ENCODE assay signal across 8 cellular contexts in the genomic region with DNA sequence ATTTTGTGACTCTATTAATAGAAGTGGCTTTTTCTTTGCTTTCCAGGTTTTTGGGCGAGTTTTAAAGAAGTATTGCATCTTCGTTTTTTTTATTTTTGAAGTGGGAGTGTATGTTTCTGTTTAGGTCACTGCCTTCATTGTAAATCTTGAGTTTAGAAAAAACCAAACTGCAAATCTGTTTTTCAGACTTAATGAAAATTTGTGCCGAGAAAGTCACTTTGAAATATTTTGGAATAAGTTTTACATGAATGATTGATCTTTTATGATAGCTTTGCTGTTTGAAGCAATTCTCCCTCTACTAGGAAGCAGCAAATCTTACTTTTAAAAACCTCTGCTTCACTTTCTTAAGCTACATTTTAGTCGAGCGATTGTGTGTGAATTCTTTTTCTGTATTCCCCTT. TPM values are rescaled to one million over a fixed set of nuclear protein-coding genes. Genes with fewer than 3 reads are reported as not detected.
DNase-seq lines count a peak whose midpoint lies in the region; ATAC-seq, FAIRE-seq and TF ChIP-seq lines count a peak whose summit lies in the region.

No MANE protein-coding gene starts in this region.

- H3K27me3 ChIP-seq in HCT116 (ENCODE audit: insufficient read depth, low read length) (no peaks in the 10 kb centered on the region), K562 (ENCODE audit: control insufficient read depth in 2 of 2, insufficient read depth in 2 of 2, low read length in 2 of 2) (no peaks in the 10 kb centered on the region), mucosa of stomach (ENCODE audit: control insufficient read depth, insufficient read depth, low read length) (no peaks in the 10 kb centered on the region)

- H3K27ac ChIP-seq in A549 (no peak overlapping the region), HCT116 (ENCODE audit: low read depth, low read length) (no peak overlapping the region), K562 (ENCODE audit: extremely low read depth, low read depth, low read length) (no peak overlapping the region)

- ATAC-seq in A549, result no peak
- ATAC-seq in HCT116, result no peak
- no peak for ATAC-seq in K562
- ATAC-seq in HG02623 (IDR thresholded peaks at IDR 0.05; ENCODE audit: unreplicated experiment), result no peak

- TF ChIP-seq POLR2A in A549 (IDR thresholded peaks at IDR 0.05; ENCODE audit: low read length), result no peak
- TF ChIP-seq POLR2A in HCT116 (IDR thresholded peaks at IDR 0.05; ENCODE audit: borderline replicate concordance, extremely low read depth, insufficient read depth, insufficient read length), result no peak
- TF ChIP-seq POLR2A in K562 (conservative IDR thresholded peaks at IDR 0.05), result no peak

- no peak for TF ChIP-seq RAD21 in A549 (conservative IDR thresholded peaks at IDR 0.05 in 1 of 2, IDR thresholded peaks at IDR 0.05 in 1 of 2)
- no peak for TF ChIP-seq RAD21 in HCT116 (IDR thresholded peaks at IDR 0.05; ENCODE audit: low read depth)
- no peak for TF ChIP-seq RAD21 in K562 (CRISPR knock-in tag; conservative IDR thresholded peaks at IDR 0.05 in 1 of 2, IDR thresholded peaks at IDR 0.05 in 1 of 2)

- H3K36me3 ChIP-seq in HCT116 (ENCODE audit: control insufficient read depth in 1 of 2, insufficient read depth in 2 of 2, low read length in 2 of 2), result peaks cover 3 to 5% of the 10 kb centered on the region in 2 experiments; a peak in 2 of 4 replicates
- peaks cover 14% of the 10 kb centered on the region; the same call in 1 of the 3 replicates for H3K36me3 ChIP-seq in K562 (ENCODE audit: control insufficient read depth, insufficient read depth, low read length)
- no peaks in the 10 kb centered on the region for H3K36me3 ChIP-seq in mucosa of stomach (ENCODE audit: control insufficient read depth, insufficient read depth, low read length)

- no peaks in the 10 kb centered on the region for H3K9me1 ChIP-seq in K562 (ENCODE audit: control insufficient read depth, insufficient read depth, low read length)

- FAIRE-seq in A549 (lab: Jason Lieb, UNC) (no peak), K562 (lab: Jason Lieb, UNC) (no peak)

- H2AFZ ChIP-seq in HCT116 (ENCODE audit: low read depth, low read length, poor library complexity, severe bottlenecking) (no peak overlapping the region), K562 (ENCODE audit: low read depth, low read length) (no peak overlapping the region)

- BruUV-seq in HCT116 (replicated peaks; lab: Mats Ljungman, UMichigan) (no TSS peak), K562 (replicated peaks; lab: Mats Ljungman, UMichigan) (no TSS peak)

- no peak overlapping the region for H3K9ac ChIP-seq in HCT116 (ENCODE audit: low read length)
- peak overlapping the region in 1 of 2 experiments; percentile 18; a peak in 1 of 4 replicates for H3K9ac ChIP-seq in K562 (ENCODE audit: insufficient read depth in 1 of 2, low read depth in 2 of 2, low read length in 2 of 2)
- H3K9ac ChIP-seq in mucosa of stomach (ENCODE audit: low read length), result peak overlapping the region; percentile 18

- in situ Hi-C loops in K562 (cut with MboI), result no loop called here

- DNase-seq in A549 (ENCODE audit: low read depth in 1 of 2, low spot score in 1 of 2), result no peak
- no peak for DNase-seq in HCT116 (ENCODE audit: low read depth, low spot score)
- DNase-seq in K562 (ENCODE audit: extremely low read depth in 1 of 4, low spot score in 3 of 4), result no peak
- no peak for DNase-seq in NCI-H2029 (lab: John Stamatoyannopoulos, UW)
- DNase-seq in NCI-H187 treated with DMSO at 0.1 percent for 48 hours (lab: John Stamatoyannopoulos, UW), result no peak
- no peak for DNase-seq in NCI-H2107 treated with DMSO at 0.1 percent for 48 hours (lab: John Stamatoyannopoulos, UW; ENCODE audit: unreplicated experiment)

- peak overlapping the region; percentile 81 for H3K4me2 ChIP-seq in A549
- H3K4me2 ChIP-seq in HCT116 (ENCODE audit: low read length), result peak overlapping the region; percentile 86; the same call in 1 of the 2 replicates
- peak overlapping the region; percentile 11; the same call in 1 of the 2 replicates for H3K4me2 ChIP-seq in K562 (ENCODE audit: insufficient read depth, low read length)

- H3K4me3 ChIP-seq in A549 (no peak overlapping the region), HCT116 (replicated peaks in 1 of 2; ENCODE audit: low read depth in 1 of 2, low read length in 2 of 2) (no peak overlapping the region), K562 (peak overlapping the region; percentile 75; the same call in 1 of the 2 replicates), mucosa of stomach (ENCODE audit: low read length) (no peak overlapping the region)

- TF ChIP-seq CTCF in A549 (IDR thresholded peaks at IDR 0.05), result no peak
- TF ChIP-seq CTCF in HCT116 (IDR thresholded peaks at IDR 0.05 in 2 of 3, conservative IDR thresholded peaks at IDR 0.05 in 1 of 3; ENCODE audit: borderline replicate concordance in 1 of 3, insufficient read depth in 1 of 3, low read depth in 2 of 3, low read length in 2 of 3), result no peak
- no peak for TF ChIP-seq CTCF in K562 (IDR thresholded peaks at IDR 0.05 in 2 of 3, conservative IDR thresholded peaks at IDR 0.05 in 1 of 3; ENCODE audit: insufficient read depth in 2 of 3, low read depth in 1 of 3, low read length in 3 of 3)

- intact Hi-C loops in HCT116 (cut with micrococcal nuclease) (loop anchor here (5.0 kb wide), 2 partner anchors 65 to 210 kb away; partner anchors contain the start of genes ELAC1 and MRO), K562 (cut with micrococcal nuclease) (no loop called here)

- CTCF ChIA-PET in A549 (lab: Yijun Ruan, JAX), result interaction anchor here (0.6 kb wide), 1 partner anchor 84 kb away, joined by 4 read pairs; no protein-coding TSS in a partner anchor
- CTCF ChIA-PET in HCT116 (lab: Charles Lee), result no interaction called here
- CTCF ChIA-PET in K562 (lab: Yijun Ruan, JAX; ENCODE audit: low intra/inter-chr PET ratio), result no interaction called here

- RAD21 ChIA-PET in HCT116 (lab: Charles Lee; ENCODE audit: low non-redundant PET in 1 of 2, low total read pairs in 2 of 2, uncharacterized antibody in 2 of 2, unreplicated experiment in 2 of 2), result no interaction called here

- peaks cover 22% of the 10 kb centered on the region for H4K20me1 ChIP-seq in HCT116 (ENCODE audit: insufficient read depth)
- H4K20me1 ChIP-seq in K562 (replicated peaks; ENCODE audit: control insufficient read depth, insufficient read depth, low read length), result peaks cover 18% of the 10 kb centered on the region

- no peaks in the 10 kb centered on the region for H3K9me3 ChIP-seq in A549
- no peaks in the 10 kb centered on the region for H3K9me3 ChIP-seq in HCT116 (ENCODE audit: control insufficient read depth in 1 of 2, insufficient read depth in 1 of 2, low read depth in 1 of 2, low read length in 2 of 2)
- H3K9me3 ChIP-seq in K562 (replicated peaks; ENCODE audit: control insufficient read depth, insufficient read depth, low read depth, low read length), result no peaks in the 10 kb centered on the region
- no peaks in the 10 kb centered on the region for H3K9me3 ChIP-seq in mucosa of stomach (ENCODE audit: control insufficient read depth, low read length)

- POLR2A ChIA-PET in A549 (lab: Yijun Ruan, JAX) (no interaction called here), HCT116 (lab: Charles Lee) (no interaction called here), K562 (lab: Yijun Ruan, JAX) (interaction anchor here (0.9 to 2.9 kb wide), 2 partner anchors 11 to 64 kb away, joined by 5 to 14 read pairs; partner anchors contain the start of gene ELAC1)

- H3K4me1 ChIP-seq in A549 (peaks cover 20% of the 10 kb centered on the region; the same call in 2 of the 3 replicates), HCT116 (ENCODE audit: control insufficient read depth in 1 of 2, insufficient read depth in 2 of 2, low read length in 2 of 2) (peaks cover 14 to 31% of the 10 kb centered on the region in 2 experiments; a peak in 3 of 4 replicates), K562 (replicated peaks in 1 of 2; ENCODE audit: control insufficient read depth in 2 of 2, insufficient read depth in 2 of 2, low read length in 2 of 2) (peaks cover 7 to 19% of the 10 kb centered on the region in 2 experiments; a peak in 4 of 5 replicates), mucosa of stomach (ENCODE audit: control insufficient read depth, insufficient read depth, low read length) (peaks cover 25% of the 10 kb centered on the region)

- H3K9me2 ChIP-seq in HCT116 (ENCODE audit: insufficient read depth), result no peaks in the 10 kb centered on the region

- WGBS in A549 (ENCODE audit: missing lambda C conversion rate), result 58% methylated on average over 5 of the region's 5 CpGs
- 3% methylated on average over 5 of the region's 5 CpGs for WGBS in K562 (ENCODE audit: insufficient coverage, low coverage, missing lambda C conversion rate)

- TF ChIP-seq EP300 in A549 (IDR thresholded peaks at IDR 0.05) (no peak), K562 (IDR thresholded peaks at IDR 0.05; ENCODE audit: low read length) (no peak)

- H3K79me2 ChIP-seq in HCT116 (ENCODE audit: insufficient read depth, low read length) (peaks cover 66% of the 10 kb centered on the region), K562 (ENCODE audit: control insufficient read depth, insufficient read depth, low read length) (peaks cover 88% of the 10 kb centered on the region)

TF ChIP-seq in K562, 482 proteins besides CTCF, POLR2A, EP300 and RAD21 (continues in another document):
- TF ChIP-seq ZNF134 (CRISPR knock-in tag; conservative IDR thresholded peaks at IDR 0.05), result no peak

RNA-seq across cellular contexts. Expression of gene SMAD4, which starts 2.2 kb away (rescaled TPM):
- polyA plus RNA-seq in A549 (2011; rRNA removed), result 90.0 and 107 TPM in 2 replicates
- 25.9 and 28.8 TPM in 2 replicates for polyA plus RNA-seq in A549 (2012; cell fraction: cytosol; rRNA removed)
- polyA plus RNA-seq in A549 (2012; cell fraction: nucleus; rRNA removed), result 24.5 and 28.4 TPM in 2 replicates
- 44.7 to 52.3 TPM (median 52.1 TPM) in 3 replicates for polyA plus RNA-seq in A549 (2017; fragmentation: RNase III; extraction: RNeasy Plus Mini Kit Qiagen cat#74134 plus additional on column Dnase treatment)
- 57.5 and 65.9 TPM in 2 replicates for polyA minus RNA-seq in A549 (2011; rRNA and poly(A)+ RNA removed)
- 96.3 TPM for total RNA-seq in HCT116 (2021; ENCODE audit: unreplicated experiment)
- polyA plus RNA-seq in HCT116 (2012), result 55.6 and 61.8 TPM in 2 replicates
- total RNA-seq in K562 (2011; cell fraction: chromatin; rRNA removed; ENCODE audit: low replicate concordance), result 32.8 and 90.7 TPM in 2 replicates
- 10.2 and 13.8 TPM in 2 replicates for total RNA-seq in K562 (2011; cell fraction: nucleolus; rRNA removed)
- total RNA-seq in K562 (2011; cell fraction: nucleoplasm; rRNA removed), result 41.1 and 72.5 TPM in 2 replicates
- 40.7 and 41.0 TPM in 2 replicates for total RNA-seq in K562 (2014; rRNA removed)
- total RNA-seq in K562 (2014; rRNA removed; fragmentation: Illumina TruSeq; extraction: Trizol), result 51.6 and 55.5 TPM in 2 replicates
- total RNA-seq in K562 (2015; rRNA removed; fragmentation: Illumina TruSeq; extraction: Trizol), result 31.1 and 32.8 TPM in 2 replicates
- total RNA-seq in K562 (2021), result 45.4 and 49.6 TPM in 2 replicates
- polyA plus RNA-seq in K562 (2011; rRNA removed), result 55.0 and 69.3 TPM in 2 replicates
- polyA plus RNA-seq in K562 (2011; cell fraction: cytosol; rRNA removed), result 28.1 and 32.9 TPM in 2 replicates
- 40.4 and 42.8 TPM in 2 replicates for polyA plus RNA-seq in K562 (2011; cell fraction: nucleus; rRNA removed)
- 24.4 and 33.8 TPM in 2 replicates for polyA plus RNA-seq in K562 (2012)
- 34.6 and 39.4 TPM in 2 replicates for polyA plus RNA-seq in K562 (2014; fragmentation: Illumina TruSeq; extraction: Trizol)
- 1 to 10 TPM; 5.7 to 7.1 TPM for polyA plus RNA-seq in K562 (2014; fragmentation: Nextera tagmentation; extraction: Ambion mirVana)
- 10.9 and 19.8 TPM in 2 replicates for polyA plus RNA-seq in K562 (2014; rRNA removed)
- 101 and 139 TPM in 2 replicates for polyA minus RNA-seq in K562 (2011; rRNA and poly(A)+ RNA removed)
- 33.4 and 37.4 TPM in 2 replicates for polyA minus RNA-seq in K562 (2011; cell fraction: cytosol; rRNA and poly(A)+ RNA removed)
- polyA minus RNA-seq in K562 (2011; cell fraction: nucleus; rRNA and poly(A)+ RNA removed), result 15.1 and 21.7 TPM in 2 replicates

Comparison
In these comparisons a context has a peak if more than half of its experiments do, and no peak if none do; other contexts are left out.
1. H3K4me2 ChIP-seq: peak in every context shown above with its lines; median percentile 86 in HCT116; 81 in A549; 11 in K562.